In genomic region chr2:57892920-57893319, GRCh38 we compare ENCODE assay signal across 1 cellular context.
TF ChIP-seq lines count a peak whose summit lies in the region.

No MANE protein-coding gene starts in this region.

TF ChIP-seq in GM12878, 131 proteins besides CTCF, POLR2A, EP300 and RAD21 (continued from another document and continues in another):
- TF ChIP-seq, protein P1, sequence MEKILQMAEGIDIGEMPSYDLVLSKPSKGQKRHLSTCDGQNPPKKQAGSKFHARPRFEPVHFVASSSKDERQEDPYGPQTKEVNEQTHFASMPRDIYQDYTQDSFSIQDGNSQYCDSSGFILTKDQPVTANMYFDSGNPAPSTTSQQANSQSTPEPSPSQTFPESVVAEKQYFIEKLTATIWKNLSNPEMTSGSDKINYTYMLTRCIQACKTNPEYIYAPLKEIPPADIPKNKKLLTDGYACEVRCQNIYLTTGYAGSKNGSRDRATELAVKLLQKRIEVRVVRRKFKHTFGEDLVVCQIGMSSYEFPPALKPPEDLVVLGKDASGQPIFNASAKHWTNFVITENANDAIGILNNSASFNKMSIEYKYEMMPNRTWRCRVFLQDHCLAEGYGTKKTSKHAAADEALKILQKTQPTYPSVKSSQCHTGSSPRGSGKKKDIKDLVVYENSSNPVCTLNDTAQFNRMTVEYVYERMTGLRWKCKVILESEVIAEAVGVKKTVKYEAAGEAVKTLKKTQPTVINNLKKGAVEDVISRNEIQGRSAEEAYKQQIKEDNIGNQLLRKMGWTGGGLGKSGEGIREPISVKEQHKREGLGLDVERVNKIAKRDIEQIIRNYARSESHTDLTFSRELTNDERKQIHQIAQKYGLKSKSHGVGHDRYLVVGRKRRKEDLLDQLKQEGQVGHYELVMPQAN (conservative IDR thresholded peaks at IDR 0.05) = no peak
- TF ChIP-seq NFIC (IDR thresholded peaks at IDR 0.05; ENCODE audit: low read depth, low read length) (peak; percentile 92), ZBTB11 (CRISPR knock-in tag; IDR thresholded peaks at IDR 0.05) (no peak), EZH2 (IDR thresholded peaks at IDR 0.05; ENCODE audit: borderline replicate concordance, control insufficient read depth, low read depth, low read length) (no peak), CHD4 (IDR thresholded peaks at IDR 0.05) (no peak), LARP7 (IDR thresholded peaks at IDR 0.05) (no peak), NFXL1 (IDR thresholded peaks at IDR 0.05; ENCODE audit: borderline replicate concordance) (no peak), ESRRA (IDR thresholded peaks at IDR 0.05; ENCODE audit: low read length) (no peak), ASH2L (IDR thresholded peaks at IDR 0.05; ENCODE audit: borderline replicate concordance, low read depth) (no peak), HDGF (IDR thresholded peaks at IDR 0.05) (no peak), MEF2B (IDR thresholded peaks at IDR 0.05; ENCODE audit: partially characterized antibody, poor library complexity, severe bottlenecking) (peak; percentile 88), TCF7 (IDR thresholded peaks at IDR 0.05; ENCODE audit: borderline replicate concordance) (no peak), SMAD5 (IDR thresholded peaks at IDR 0.05; ENCODE audit: low read depth) (no peak), ZSCAN29 (IDR thresholded peaks at IDR 0.05) (no peak), RCOR1 (conservative IDR thresholded peaks at IDR 0.05; ENCODE audit: low read depth, low read length) (no peak; the same call in 1 of the 2 replicates), CBX5 (IDR thresholded peaks at IDR 0.05; ENCODE audit: low read depth) (no peak), TARDBP (IDR thresholded peaks at IDR 0.05; ENCODE audit: borderline replicate concordance) (no peak), POU2F2 (IDR thresholded peaks at IDR 0.05; ENCODE audit: borderline replicate concordance, low read depth, low read length) (0 out of 3 replicates have a peak, but pooled peaks have one; percentile 47), FOS (IDR thresholded peaks at IDR 0.05; ENCODE audit: borderline replicate concordance, extremely low read depth, insufficient read length) (no peak), EGR1 (IDR thresholded peaks at IDR 0.05; ENCODE audit: borderline replicate concordance in 1 of 2, low read depth in 2 of 2, low read length in 2 of 2) (no peak), EED (IDR thresholded peaks at IDR 0.05; ENCODE audit: low read depth) (peak; percentile 76), SP1 (IDR thresholded peaks at IDR 0.05; ENCODE audit: low read depth, low read length) (no peak), SREBF1 (IDR thresholded peaks at IDR 0.05; ENCODE audit: low read length) (no peak), YY1 (IDR thresholded peaks at IDR 0.05; ENCODE audit: low read depth, low read length) (no peak), CREB1 (IDR thresholded peaks at IDR 0.05; ENCODE audit: low read depth) (peak; percentile 19; the same call in 1 of the 2 replicates), NR2C1 (IDR thresholded peaks at IDR 0.05) (no peak), MYC (IDR thresholded peaks at IDR 0.05; ENCODE audit: insufficient read depth, insufficient read length, insufficient replicate concordance, low read length, severe bottlenecking) (no peak), MXI1 (IDR thresholded peaks at IDR 0.05; ENCODE audit: low read depth, low read length) (no peak), CBX3 (IDR thresholded peaks at IDR 0.05; ENCODE audit: borderline replicate concordance, low read depth) (no peak), SREBF2 (IDR thresholded peaks at IDR 0.05; ENCODE audit: low read length) (no peak), BHLHE40 (IDR thresholded peaks at IDR 0.05; ENCODE audit: borderline replicate concordance in 1 of 2, low read depth in 2 of 2, low read length in 1 of 2) (peak; percentile 45 to 52; a peak in 3 of 4 replicates), IKZF1 (conservative IDR thresholded peaks at IDR 0.05) (peak; percentile 86), ZNF217 (IDR thresholded peaks at IDR 0.05) (no peak), HDAC6 (IDR thresholded peaks at IDR 0.05; ENCODE audit: unreplicated experiment) (no peak), BCL3 (IDR thresholded peaks at IDR 0.05; ENCODE audit: borderline replicate concordance, insufficient read depth, low read depth, low read length, poor library complexity, severe bottlenecking) (peak; percentile 82), FOXK2 (IDR thresholded peaks at IDR 0.05) (no peak), CHD1 (IDR thresholded peaks at IDR 0.05; ENCODE audit: low read depth, low read length) (no peak), RELA (IDR thresholded peaks at IDR 0.05; ENCODE audit: borderline replicate concordance, partially characterized antibody) (peak; percentile 52), PAX5 (IDR thresholded peaks at IDR 0.05; ENCODE audit: borderline replicate concordance, low read depth, low read length) (no peak), NFYA (IDR thresholded peaks at IDR 0.05; ENCODE audit: borderline replicate concordance, low read depth, low read length) (no peak), NRF1 (conservative IDR thresholded peaks at IDR 0.05; ENCODE audit: low read depth, low read length) (no peak)
- TF ChIP-seq, protein P2, sequence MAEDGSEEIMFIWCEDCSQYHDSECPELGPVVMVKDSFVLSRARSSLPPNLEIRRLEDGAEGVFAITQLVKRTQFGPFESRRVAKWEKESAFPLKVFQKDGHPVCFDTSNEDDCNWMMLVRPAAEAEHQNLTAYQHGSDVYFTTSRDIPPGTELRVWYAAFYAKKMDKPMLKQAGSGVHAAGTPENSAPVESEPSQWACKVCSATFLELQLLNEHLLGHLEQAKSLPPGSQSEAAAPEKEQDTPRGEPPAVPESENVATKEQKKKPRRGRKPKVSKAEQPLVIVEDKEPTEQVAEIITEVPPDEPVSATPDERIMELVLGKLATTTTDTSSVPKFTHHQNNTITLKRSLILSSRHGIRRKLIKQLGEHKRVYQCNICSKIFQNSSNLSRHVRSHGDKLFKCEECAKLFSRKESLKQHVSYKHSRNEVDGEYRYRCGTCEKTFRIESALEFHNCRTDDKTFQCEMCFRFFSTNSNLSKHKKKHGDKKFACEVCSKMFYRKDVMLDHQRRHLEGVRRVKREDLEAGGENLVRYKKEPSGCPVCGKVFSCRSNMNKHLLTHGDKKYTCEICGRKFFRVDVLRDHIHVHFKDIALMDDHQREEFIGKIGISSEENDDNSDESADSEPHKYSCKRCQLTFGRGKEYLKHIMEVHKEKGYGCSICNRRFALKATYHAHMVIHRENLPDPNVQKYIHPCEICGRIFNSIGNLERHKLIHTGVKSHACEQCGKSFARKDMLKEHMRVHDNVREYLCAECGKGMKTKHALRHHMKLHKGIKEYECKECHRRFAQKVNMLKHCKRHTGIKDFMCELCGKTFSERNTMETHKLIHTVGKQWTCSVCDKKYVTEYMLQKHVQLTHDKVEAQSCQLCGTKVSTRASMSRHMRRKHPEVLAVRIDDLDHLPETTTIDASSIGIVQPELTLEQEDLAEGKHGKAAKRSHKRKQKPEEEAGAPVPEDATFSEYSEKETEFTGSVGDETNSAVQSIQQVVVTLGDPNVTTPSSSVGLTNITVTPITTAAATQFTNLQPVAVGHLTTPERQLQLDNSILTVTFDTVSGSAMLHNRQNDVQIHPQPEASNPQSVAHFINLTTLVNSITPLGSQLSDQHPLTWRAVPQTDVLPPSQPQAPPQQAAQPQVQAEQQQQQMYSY (CRISPR knock-in tag; IDR thresholded peaks at IDR 0.05) = no peak
- TF ChIP-seq, protein P3, sequence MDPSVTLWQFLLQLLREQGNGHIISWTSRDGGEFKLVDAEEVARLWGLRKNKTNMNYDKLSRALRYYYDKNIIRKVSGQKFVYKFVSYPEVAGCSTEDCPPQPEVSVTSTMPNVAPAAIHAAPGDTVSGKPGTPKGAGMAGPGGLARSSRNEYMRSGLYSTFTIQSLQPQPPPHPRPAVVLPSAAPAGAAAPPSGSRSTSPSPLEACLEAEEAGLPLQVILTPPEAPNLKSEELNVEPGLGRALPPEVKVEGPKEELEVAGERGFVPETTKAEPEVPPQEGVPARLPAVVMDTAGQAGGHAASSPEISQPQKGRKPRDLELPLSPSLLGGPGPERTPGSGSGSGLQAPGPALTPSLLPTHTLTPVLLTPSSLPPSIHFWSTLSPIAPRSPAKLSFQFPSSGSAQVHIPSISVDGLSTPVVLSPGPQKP (IDR thresholded peaks at IDR 0.05; ENCODE audit: low read depth, low read length) = no peak
- TF ChIP-seq, protein P4, sequence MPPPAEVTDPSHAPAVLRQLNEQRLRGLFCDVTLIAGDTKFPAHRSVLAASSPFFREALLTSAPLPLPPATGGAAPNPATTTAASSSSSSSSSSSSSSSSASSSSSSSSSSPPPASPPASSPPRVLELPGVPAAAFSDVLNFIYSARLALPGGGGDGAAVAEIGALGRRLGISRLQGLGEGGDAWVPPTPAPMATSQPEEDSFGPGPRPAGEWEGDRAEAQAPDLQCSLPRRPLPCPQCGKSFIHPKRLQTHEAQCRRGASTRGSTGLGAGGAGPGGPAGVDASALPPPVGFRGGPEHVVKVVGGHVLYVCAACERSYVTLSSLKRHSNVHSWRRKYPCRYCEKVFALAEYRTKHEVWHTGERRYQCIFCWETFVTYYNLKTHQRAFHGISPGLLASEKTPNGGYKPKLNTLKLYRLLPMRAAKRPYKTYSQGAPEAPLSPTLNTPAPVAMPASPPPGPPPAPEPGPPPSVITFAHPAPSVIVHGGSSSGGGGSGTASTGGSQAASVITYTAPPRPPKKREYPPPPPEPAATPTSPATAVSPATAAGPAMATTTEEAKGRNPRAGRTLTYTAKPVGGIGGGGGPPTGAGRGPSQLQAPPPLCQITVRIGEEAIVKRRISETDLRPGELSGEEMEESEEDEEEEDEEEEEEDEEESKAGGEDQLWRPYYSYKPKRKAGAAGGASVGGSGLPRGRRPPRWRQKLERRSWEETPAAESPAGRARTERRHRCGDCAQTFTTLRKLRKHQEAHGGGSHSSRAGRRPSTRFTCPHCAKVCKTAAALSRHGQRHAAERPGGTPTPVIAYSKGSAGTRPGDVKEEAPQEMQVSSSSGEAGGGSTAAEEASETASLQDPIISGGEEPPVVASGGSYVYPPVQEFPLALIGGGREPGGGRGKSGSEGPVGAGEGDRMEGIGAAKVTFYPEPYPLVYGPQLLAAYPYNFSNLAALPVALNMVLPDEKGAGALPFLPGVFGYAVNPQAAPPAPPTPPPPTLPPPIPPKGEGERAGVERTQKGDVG (CRISPR knock-in tag; IDR thresholded peaks at IDR 0.05) = no peak
- TF ChIP-seq, protein P5, sequence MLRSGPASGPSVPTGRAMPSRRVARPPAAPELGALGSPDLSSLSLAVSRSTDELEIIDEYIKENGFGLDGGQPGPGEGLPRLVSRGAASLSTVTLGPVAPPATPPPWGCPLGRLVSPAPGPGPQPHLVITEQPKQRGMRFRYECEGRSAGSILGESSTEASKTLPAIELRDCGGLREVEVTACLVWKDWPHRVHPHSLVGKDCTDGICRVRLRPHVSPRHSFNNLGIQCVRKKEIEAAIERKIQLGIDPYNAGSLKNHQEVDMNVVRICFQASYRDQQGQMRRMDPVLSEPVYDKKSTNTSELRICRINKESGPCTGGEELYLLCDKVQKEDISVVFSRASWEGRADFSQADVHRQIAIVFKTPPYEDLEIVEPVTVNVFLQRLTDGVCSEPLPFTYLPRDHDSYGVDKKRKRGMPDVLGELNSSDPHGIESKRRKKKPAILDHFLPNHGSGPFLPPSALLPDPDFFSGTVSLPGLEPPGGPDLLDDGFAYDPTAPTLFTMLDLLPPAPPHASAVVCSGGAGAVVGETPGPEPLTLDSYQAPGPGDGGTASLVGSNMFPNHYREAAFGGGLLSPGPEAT (IDR thresholded peaks at IDR 0.05; ENCODE audit: low read depth) = peak; percentile 91
- TF ChIP-seq, protein P6, sequence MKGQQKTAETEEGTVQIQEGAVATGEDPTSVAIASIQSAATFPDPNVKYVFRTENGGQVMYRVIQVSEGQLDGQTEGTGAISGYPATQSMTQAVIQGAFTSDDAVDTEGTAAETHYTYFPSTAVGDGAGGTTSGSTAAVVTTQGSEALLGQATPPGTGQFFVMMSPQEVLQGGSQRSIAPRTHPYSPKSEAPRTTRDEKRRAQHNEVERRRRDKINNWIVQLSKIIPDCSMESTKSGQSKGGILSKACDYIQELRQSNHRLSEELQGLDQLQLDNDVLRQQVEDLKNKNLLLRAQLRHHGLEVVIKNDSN (IDR thresholded peaks at IDR 0.05; ENCODE audit: borderline replicate concordance, extremely low read length, insufficient read depth, low read depth, low read length) = no peak
